ENCODE assay signal across 27 cellular contexts in genomic region chr2:215377283-215377682, GRCh38. TPM values are rescaled to one million over a fixed set of nuclear protein-coding genes. Genes with fewer than 3 reads are reported as not detected.
A peak's percentile ranks its signal among the peaks of the same experiment; 100 is the strongest.
DNase-seq lines count a peak whose midpoint lies in the region; ATAC-seq, FAIRE-seq and TF ChIP-seq lines count a peak whose summit lies in the region.
"Had no signal": no experiment of that assay in that cellular context is flagged by ENCODE, and none has a peak within 500 bp of the region (broad histone marks: within the 10 kb centered on the region; RNA-seq: fewer than 3 reads in every experiment).

No MANE protein-coding gene starts in this region.

- H3K9me3 Mint-ChIP-seq in astrocyte (ENCODE audit: unreplicated experiment): no peaks in the 10 kb centered on the region
- no peaks in the 10 kb centered on the region for H3K9me3 Mint-ChIP-seq in activated CD8-positive, alpha-beta memory T cell treated with anti-CD3 and anti-CD28 coated beads, Interleukin-2, amount 10 ng/mL, durations not matched to agents 7 days and 5 days (ENCODE audit: low read depth)
- H3K9me3 Mint-ChIP-seq: CD8-positive, alpha-beta memory T cell had no signal

- H4K20me1 ChIP-seq in astrocyte (ENCODE audit: insufficient read depth, low read length) (peaks cover 100% of the 10 kb centered on the region), osteoblast (ENCODE audit: insufficient read depth, low read length) (peaks cover 61% of the 10 kb centered on the region)

- H3K79me2 ChIP-seq in astrocyte (ENCODE audit: insufficient read depth, low read length) (peaks cover 15% of the 10 kb centered on the region), osteoblast (ENCODE audit: insufficient read depth, low read length) (peaks cover 4% of the 10 kb centered on the region)

- H3K27ac Mint-ChIP-seq in astrocyte (ENCODE audit: unreplicated experiment): peak overlapping the region; percentile 87
- no peak overlapping the region for H3K27ac Mint-ChIP-seq in activated CD8-positive, alpha-beta memory T cell treated with anti-CD3 and anti-CD28 coated beads, Interleukin-2, amount 10 ng/mL, durations not matched to agents 7 days and 5 days
- H3K27ac Mint-ChIP-seq: CD8-positive, alpha-beta memory T cell had no signal

- H3K36me3 Mint-ChIP-seq in astrocyte (ENCODE audit: low read depth, unreplicated experiment): peaks cover 46% of the 10 kb centered on the region
- H3K36me3 Mint-ChIP-seq in activated CD8-positive, alpha-beta memory T cell treated with anti-CD3 and anti-CD28 coated beads, Interleukin-2, amount 10 ng/mL, durations not matched to agents 7 days and 5 days: peaks cover 14% of the 10 kb centered on the region

- H3K27ac ChIP-seq in astrocyte (ENCODE audit: low read depth, low read length) (peak overlapping the region; percentile 10), osteoblast (ENCODE audit: low read depth, low read length) (peak overlapping the region; percentile 47)
- H3K27ac ChIP-seq: C4-2B, HL-60, RWPE1 had no signal

- no peak for ATAC-seq in activated CD8-positive, alpha-beta memory T cell treated with anti-CD3 and anti-CD28 coated beads, Interleukin-2, amount 10 ng/mL, durations not matched to agents 7 days and 5 days
- ATAC-seq in GM21447 (IDR thresholded peaks at IDR 0.05; ENCODE audit: unreplicated experiment): no peak

- no peak for TF ChIP-seq CTCF in astrocyte (IDR thresholded peaks at IDR 0.05; ENCODE audit: insufficient read depth, low read depth, low read length)
- no peak for TF ChIP-seq CTCF in fibroblast of pulmonary artery (IDR thresholded peaks at IDR 0.05; ENCODE audit: low read length, missing control alignments)
- TF ChIP-seq CTCF in osteoblast (IDR thresholded peaks at IDR 0.05; ENCODE audit: extremely low read depth, low read depth, low read length): no peak
- TF ChIP-seq CTCF in BE2C (IDR thresholded peaks at IDR 0.05; ENCODE audit: low read depth, low read length): no peak

- no peaks in the 10 kb centered on the region for H3K27me3 Mint-ChIP-seq in astrocyte (ENCODE audit: low read depth, unreplicated experiment)
- H3K27me3 Mint-ChIP-seq in activated CD8-positive, alpha-beta memory T cell treated with anti-CD3 and anti-CD28 coated beads, Interleukin-2, amount 10 ng/mL, durations not matched to agents 7 days and 5 days: no peaks in the 10 kb centered on the region
- H3K27me3 Mint-ChIP-seq: CD8-positive, alpha-beta memory T cell had no signal

- H3K36me3 ChIP-seq in astrocyte (ENCODE audit: insufficient read depth, low read length) (peaks cover 98% of the 10 kb centered on the region), osteoblast (ENCODE audit: insufficient read depth, low read length) (peaks cover 100% of the 10 kb centered on the region), BE2C (no peaks in the 10 kb centered on the region)

- H3K9ac ChIP-seq in astrocyte (ENCODE audit: low read length): no peak overlapping the region

- H3K4me3 Mint-ChIP-seq in astrocyte (ENCODE audit: unreplicated experiment): no peak overlapping the region
- H3K4me3 Mint-ChIP-seq in activated CD8-positive, alpha-beta memory T cell treated with anti-CD3 and anti-CD28 coated beads, Interleukin-2, amount 10 ng/mL, durations not matched to agents 7 days and 5 days: no peak overlapping the region
- H3K4me3 Mint-ChIP-seq: CD8-positive, alpha-beta memory T cell had no signal

- CTCF ChIA-PET in activated CD8-positive, alpha-beta memory T cell treated with anti-CD3 and anti-CD28 coated beads, Interleukin-2, amount 10 ng/mL, durations not matched to agents 7 days and 5 days (lab: Charles Lee): interaction anchor here (1.3 kb wide), 1 partner anchor 14 kb away, joined by 3 read pairs; no protein-coding TSS in a partner anchor

- no peak for FAIRE-seq in astrocyte (lab: Jason Lieb, UNC)

- H3K4me1 Mint-ChIP-seq in astrocyte (ENCODE audit: low read depth, unreplicated experiment): peaks cover 53% of the 10 kb centered on the region
- H3K4me1 Mint-ChIP-seq in activated CD8-positive, alpha-beta memory T cell treated with anti-CD3 and anti-CD28 coated beads, Interleukin-2, amount 10 ng/mL, durations not matched to agents 7 days and 5 days: no peaks in the 10 kb centered on the region
- H3K4me1 Mint-ChIP-seq: CD8-positive, alpha-beta memory T cell had no signal

- H3K9me3 ChIP-seq in astrocyte (ENCODE audit: insufficient read depth, low read depth, low read length): no peaks in the 10 kb centered on the region
- no peaks in the 10 kb centered on the region for H3K9me3 ChIP-seq in osteoblast (ENCODE audit: low read depth, low read length)
- H3K9me3 ChIP-seq in BE2C: no peaks in the 10 kb centered on the region

- H2AFZ ChIP-seq in astrocyte (ENCODE audit: low read depth, low read length): no peak overlapping the region
- no peak overlapping the region for H2AFZ ChIP-seq in osteoblast (ENCODE audit: low read length)

- peaks cover 3% of the 10 kb centered on the region for H3K4me1 ChIP-seq in astrocyte (ENCODE audit: insufficient read depth, low read length)
- peaks cover 24% of the 10 kb centered on the region for H3K4me1 ChIP-seq in osteoblast (ENCODE audit: insufficient read depth, low read length)
- H3K4me1 ChIP-seq in BE2C: no peaks in the 10 kb centered on the region

- H3K4me3 ChIP-seq in astrocyte (ENCODE audit: insufficient read depth, low read depth, low read length) (no peak overlapping the region), fibroblast of pulmonary artery (replicated peaks; ENCODE audit: low read depth, low read length) (no peak overlapping the region), osteoblast (ENCODE audit: insufficient read depth, low read length) (no peak overlapping the region), BE2C (ENCODE audit: low read depth, low read length) (no peak overlapping the region)

- no peaks in the 10 kb centered on the region for H3K27me3 ChIP-seq in astrocyte (ENCODE audit: insufficient read depth, low read length)
- H3K27me3 ChIP-seq in osteoblast (ENCODE audit: insufficient read depth, low read length): no peaks in the 10 kb centered on the region
- H3K27me3 ChIP-seq in BE2C: no peaks in the 10 kb centered on the region

- DNase-seq in EH (ENCODE audit: low read depth): peak; percentile 46
- no peak for DNase-seq in astrocyte (ENCODE audit: low read depth)
- peak; percentile 64 for DNase-seq in fibroblast of pulmonary artery (ENCODE audit: low read depth)
- no peak for DNase-seq in osteoblast (ENCODE audit: insufficient read length, low spot score, missing footprints)
- no peak for DNase-seq in activated CD8-positive, alpha-beta memory T cell treated with anti-CD3 and anti-CD28 coated beads, Interleukin-2, amount 10 ng/mL, durations not matched to agents 7 days and 5 days
- no peak for DNase-seq in NCI-H2029 treated with DMSO at 0.1 percent for 48 hours (lab: John Stamatoyannopoulos, UW)
- no peak for DNase-seq in BE2C
- DNase-seq: 8988T; AML-193; Calu3; CD8-positive, alpha-beta memory T cell; EL; GF-D8; H7; KG1; NCI-H1092; NCI-H1436; NCI-H187 treated with DMSO at 0.1 percent for 48 hours; NCI-H2227 treated with DMSO at 0.1 percent for 48 hours; NCI-H510A; NCI-H748 treated with DMSO at 0.1 percent for 48 hours; NK-92 treated with Interleukin-12 subunit alpha and Interleukin-12 subunit beta, amount 100 ng/mL, for 24 hours; SHP77 treated with DMSO at 0.1 percent for 48 hours had no signal

- H3K4me2 ChIP-seq in astrocyte (ENCODE audit: low read length): no peak overlapping the region
- no peak overlapping the region for H3K4me2 ChIP-seq in osteoblast (ENCODE audit: insufficient read depth, low read length)

RNA-seq across cellular contexts. Expression of gene FN1, which starts 58.6 kb away (rescaled TPM):
- total RNA-seq in astrocyte: 17,010 and 22,524 TPM in 2 replicates
- 18,025 and 18,800 TPM in 2 replicates for total RNA-seq in osteoblast
- total RNA-seq in activated CD8-positive, alpha-beta memory T cell treated with anti-CD3 and anti-CD28 coated beads, Interleukin-2, amount 10 ng/mL, durations not matched to agents 7 days and 5 days: 1 to 10 TPM in 1 of 2 experiments, under 1 TPM in 1; 0.70 to 2.5 TPM
- 3.9 TPM for polyA plus RNA-seq in BE2C (2012; ENCODE audit: insufficient read depth, insufficient read length, low read depth)

Comparison
In these comparisons a context has a peak if more than half of its experiments do, and no peak if none do; other contexts are left out.
1. DNase-seq: peak in EH (single experiment) and fibroblast of pulmonary artery (single experiment); none in astrocyte (single experiment), osteoblast (single experiment), activated CD8-positive, alpha-beta memory T cell treated with anti-CD3 and anti-CD28 coated beads, Interleukin-2, amount 10 ng/mL, durations not matched to agents 7 days and 5 days (single experiment), NCI-H2029 treated with DMSO at 0.1 percent for 48 hours (single experiment) and BE2C (single experiment).
2. RNA of gene FN1, which starts 58.6 kb away (total RNA-seq): 18,025 to 18,800 TPM in osteoblast and 17,010 to 22,524 TPM in astrocyte; 0.70 to 2.5 TPM in activated CD8-positive, alpha-beta memory T cell treated with anti-CD3 and anti-CD28 coated beads, Interleukin-2, amount 10 ng/mL, durations not matched to agents 7 days and 5 days; every median in the first group is over 1,000 times any median in the second.